Comparison of ENCODE assay signal across 13 cellular contexts in the genomic region with DNA sequence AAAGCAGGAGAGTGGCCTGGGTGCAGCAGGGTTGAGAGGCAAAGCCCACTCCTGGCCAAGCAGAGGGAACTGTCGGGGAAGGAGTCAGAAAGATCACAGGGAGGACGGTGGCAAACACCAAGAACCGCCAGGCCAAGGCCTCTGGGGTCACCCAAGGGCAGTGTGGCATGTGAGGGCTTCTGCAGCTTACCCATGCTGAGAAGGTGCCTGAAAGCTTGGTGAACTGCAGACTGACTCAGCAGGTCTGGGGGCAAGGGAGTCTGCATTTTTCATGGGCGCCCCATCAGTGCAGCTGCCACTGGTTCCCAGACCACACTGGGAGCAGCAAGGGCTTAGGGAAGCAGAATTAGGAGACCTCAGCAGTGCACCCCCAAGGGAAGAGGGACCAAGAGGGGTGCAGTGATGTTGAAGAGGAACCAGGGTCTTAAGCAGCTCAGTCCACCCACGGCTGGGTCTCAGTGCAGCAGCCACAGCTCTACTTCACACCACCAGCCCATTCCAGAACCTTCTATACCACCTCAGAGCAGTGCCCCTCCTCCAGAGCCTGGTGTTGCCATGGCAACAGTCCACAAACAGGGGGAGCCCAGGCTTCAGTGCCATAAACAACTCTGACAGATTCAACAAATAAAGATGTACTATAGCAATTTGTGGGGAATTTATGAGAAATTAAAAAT. TPM values are rescaled to one million over a fixed set of nuclear protein-coding genes. Genes with fewer than 3 reads are reported as not detected.
A peak's percentile ranks its signal among the peaks of the same experiment; 100 is the strongest.
DNase-seq lines count a peak whose midpoint lies in the region; ATAC-seq and TF ChIP-seq lines count a peak whose summit lies in the region.
"Had no signal": no experiment of that assay in that cellular context is flagged by ENCODE, and none has a peak within 500 bp of the region (broad histone marks: within the 10 kb centered on the region; RNA-seq: fewer than 3 reads in every experiment).

No MANE protein-coding gene starts in this region.

- H4K20me1 ChIP-seq in PC-3 (ENCODE audit: low read length): no peaks in the 10 kb centered on the region

- H3K9me3 ChIP-seq in esophagus muscularis mucosa: no peaks in the 10 kb centered on the region
- no peaks in the 10 kb centered on the region for H3K9me3 ChIP-seq in PC-3 (ENCODE audit: low read length)

- H3K4me3 ChIP-seq in esophagus muscularis mucosa (no peak overlapping the region), PC-3 (ENCODE audit: low read length) (no peak overlapping the region)

- no peak overlapping the region for H3K9ac ChIP-seq in PC-3 (ENCODE audit: low read length)

- TF ChIP-seq POLR2A in esophagus muscularis mucosa (IDR thresholded peaks at IDR 0.05; ENCODE audit: low read depth): no peak

- BruUV-seq in PC-3 (replicated peaks; lab: Mats Ljungman, UMichigan): no TSS peak

- H3F3A ChIP-seq in PC-3 (ENCODE audit: low read length, unreplicated experiment): no peaks in the 10 kb centered on the region

- no peak overlapping the region for H3K4me2 ChIP-seq in PC-3 (ENCODE audit: low read length)

- POLR2A ChIA-PET in PC-3 (lab: Charles Lee; ENCODE audit: unreplicated experiment): no interaction called here

- WGBS in esophagus muscularis mucosa: 73% methylated on average over 5 of the region's 5 CpGs

- peak; percentile 41 to 50 for ATAC-seq in natural killer cell treated with Interleukin-12 subunit alpha and Interleukin-12 subunit beta and Interleukin-15 and Interleukin-18, amount 100 ng/mL, for 72 hours
- ATAC-seq in HG03354 (IDR thresholded peaks at IDR 0.05; ENCODE audit: poor library complexity, severe bottlenecking, unreplicated experiment) (no peak), PC-3 (no peak), GM18909 (IDR thresholded peaks at IDR 0.05; ENCODE audit: poor library complexity, unreplicated experiment) (no peak)

- DNase-seq in COR-L47 (lab: John Stamatoyannopoulos, UW) (peak; percentile 24), T1000 (lab: John Stamatoyannopoulos, UW) (peak; percentile 16), esophagus muscularis mucosa (ENCODE audit: extremely low spot score) (no peak), PC-3 (no peak)
- no peak for DNase-seq in natural killer cell treated with Interleukin-12 subunit alpha and Interleukin-12 subunit beta and Interleukin-15 and Interleukin-18, amount 100 ng/mL, for 72 hours (ENCODE audit: low spot score)
- no peak for DNase-seq in central memory CD4-positive, alpha-beta T cell
- DNase-seq: Calu3; foreskin melanocyte; MM.1S; NK-92 treated with Interleukin-12 subunit alpha and Interleukin-12 subunit beta, amount 100 ng/mL, for 24 hours had no signal

- peak overlapping the region in 1 of 2 donors; percentile 25 for H3K27ac Mint-ChIP-seq in natural killer cell treated with Interleukin-12 subunit alpha and Interleukin-12 subunit beta and Interleukin-15 and Interleukin-18, amount 100 ng/mL, for 72 hours

- no peak overlapping the region for H2AFZ ChIP-seq in PC-3 (ENCODE audit: low read length)

- H3K4me1 ChIP-seq in esophagus muscularis mucosa (peaks cover 43 to 91% (median 79%) of the 10 kb centered on the region in 4 donors), PC-3 (ENCODE audit: insufficient read depth, low read length) (peaks cover 19% of the 10 kb centered on the region; the same call in 1 of the 2 replicates)

- H3K27me3 ChIP-seq in esophagus muscularis mucosa (no peaks in the 10 kb centered on the region), PC-3 (ENCODE audit: low read length) (no peaks in the 10 kb centered on the region)

- H3K36me3 Mint-ChIP-seq in natural killer cell treated with Interleukin-12 subunit alpha and Interleukin-12 subunit beta and Interleukin-15 and Interleukin-18, amount 100 ng/mL, for 72 hours: no peaks in the 10 kb centered on the region

- peaks cover 23 to 33% of the 10 kb centered on the region in 2 donors for H3K4me1 Mint-ChIP-seq in natural killer cell treated with Interleukin-12 subunit alpha and Interleukin-12 subunit beta and Interleukin-15 and Interleukin-18, amount 100 ng/mL, for 72 hours (ENCODE audit: low read depth in 2 of 2)

- TF ChIP-seq CTCF in esophagus muscularis mucosa (IDR thresholded peaks at IDR 0.05) (no peak), PC-3 (conservative IDR thresholded peaks at IDR 0.05; ENCODE audit: low read depth, low read length) (no peak)

- H3K27ac ChIP-seq in esophagus muscularis mucosa (replicated peaks in 1 of 4): peak overlapping the region; percentile 78 to 91 (median 82)
- no peak overlapping the region for H3K27ac ChIP-seq in PC-3 (ENCODE audit: low read length)
- H3K27ac ChIP-seq: VCaP had no signal

- no peaks in the 10 kb centered on the region for H3K9me2 ChIP-seq in PC-3 (replicated peaks; ENCODE audit: low read length)

- no peak overlapping the region for H3K4me3 Mint-ChIP-seq in natural killer cell treated with Interleukin-12 subunit alpha and Interleukin-12 subunit beta and Interleukin-15 and Interleukin-18, amount 100 ng/mL, for 72 hours

- H3K27me3 Mint-ChIP-seq in natural killer cell treated with Interleukin-12 subunit alpha and Interleukin-12 subunit beta and Interleukin-15 and Interleukin-18, amount 100 ng/mL, for 72 hours: no peaks in the 10 kb centered on the region

- H3K79me2 ChIP-seq in PC-3 (ENCODE audit: low read length): no peaks in the 10 kb centered on the region

- TF ChIP-seq EP300 in esophagus muscularis mucosa (IDR thresholded peaks at IDR 0.05): no peak

- intact Hi-C loops in esophagus muscularis mucosa (cut with DNase I): no loop called here
- intact Hi-C loops in PC-3 (cut with micrococcal nuclease): no loop called here

- H3K9me3 Mint-ChIP-seq in natural killer cell treated with Interleukin-12 subunit alpha and Interleukin-12 subunit beta and Interleukin-15 and Interleukin-18, amount 100 ng/mL, for 72 hours: no peaks in the 10 kb centered on the region

- CTCF ChIA-PET in PC-3 (lab: Charles Lee): no interaction called here

- H3K36me3 ChIP-seq in esophagus muscularis mucosa (no peaks in the 10 kb centered on the region), PC-3 (ENCODE audit: low read depth, low read length) (no peaks in the 10 kb centered on the region)

RNA-seq across cellular contexts. Expression of gene ITPK1, which starts 59.4 kb away (rescaled TPM):
- total RNA-seq in esophagus muscularis mucosa (100 to 1,000 TPM; 108 to 221 (median 138) TPM), PC-3 (2014; rRNA removed) (66.2 and 81.1 TPM in 2 replicates)
- 10 to 100 TPM; 57.9 to 92.1 TPM for total RNA-seq in natural killer cell treated with Interleukin-12 subunit alpha and Interleukin-12 subunit beta and Interleukin-15 and Interleukin-18, amount 100 ng/mL, for 72 hours

Comparison
In these comparisons a context has a peak if more than half of its experiments do, and no peak if none do; other contexts are left out.
1. DNase-seq: peak in COR-L47 (single experiment) and T1000 (single experiment); none in esophagus muscularis mucosa (single experiment), natural killer cell treated with Interleukin-12 subunit alpha and Interleukin-12 subunit beta and Interleukin-15 and Interleukin-18, amount 100 ng/mL, for 72 hours (single experiment), central memory CD4-positive, alpha-beta T cell (single experiment) and PC-3 (single experiment).
2. ATAC-seq: peak in natural killer cell treated with Interleukin-12 subunit alpha and Interleukin-12 subunit beta and Interleukin-15 and Interleukin-18, amount 100 ng/mL, for 72 hours (2 of 2); none in HG03354 (single experiment), PC-3 (single experiment) and GM18909 (single experiment).